19 cellular contexts compared by ENCODE assay signal in genomic region chr13:67934615-67935330, GRCh38.
A peak's percentile ranks its signal among the peaks of the same experiment; 100 is the strongest.
DNase-seq lines count a peak whose midpoint lies in the region; ATAC-seq and TF ChIP-seq lines count a peak whose summit lies in the region.
"Had no signal": no experiment of that assay in that cellular context is flagged by ENCODE, and none has a peak within 500 bp of the region (broad histone marks: within the 10 kb centered on the region; RNA-seq: fewer than 3 reads in every experiment).

No MANE protein-coding gene starts in this region.

- no peak for DNase-seq in HEK293T (ENCODE audit: extremely low spot score)
- peak; percentile 1 for DNase-seq in LHCN-M2 (ENCODE audit: low read depth)
- DNase-seq in amniotic epithelial cell (ENCODE audit: low read depth) = peak; percentile 14
- no peak for DNase-seq in osteocyte (ENCODE audit: extremely low spot score, unreplicated experiment)
- DNase-seq in left ventricle myocardium inferior = no peak
- DNase-seq in NCI-H187 (lab: John Stamatoyannopoulos, UW) = no peak
- DNase-seq: Calu3; CD4-positive, alpha-beta memory T cell; DMS79 treated with DMSO at 0.1 percent for 48 hours; GF-D8; GM23248; KBM-7 had no signal

- H3K4me1 ChIP-seq in left ventricle myocardium inferior = no peaks in the 10 kb centered on the region
- H3K4me1 ChIP-seq: BLaER1, HAP-1 had no signal

- H3K4me3 Mint-ChIP-seq in osteocyte (ENCODE audit: unreplicated experiment) = no peak overlapping the region
- H3K4me3 Mint-ChIP-seq: CD14-positive monocyte; CD4-positive, alpha-beta memory T cell; IgD-negative memory B cell had no signal

- H3K27ac Mint-ChIP-seq in osteocyte (ENCODE audit: unreplicated experiment) = peak overlapping the region; percentile 6
- H3K27ac Mint-ChIP-seq: CD14-positive monocyte; CD4-positive, alpha-beta memory T cell; IgD-negative memory B cell had no signal

- no peaks in the 10 kb centered on the region for H3K36me3 ChIP-seq in left ventricle myocardium inferior
- H3K36me3 ChIP-seq: BLaER1, HAP-1 had no signal

- H3K27me3 ChIP-seq in left ventricle myocardium inferior (ENCODE audit: low read depth) = no peaks in the 10 kb centered on the region
- H3K27me3 ChIP-seq: BLaER1 had no signal

- no peaks in the 10 kb centered on the region for H3K9me3 ChIP-seq in left ventricle myocardium inferior (replicated peaks)
- H3K9me3 ChIP-seq: BLaER1, HAP-1 had no signal

- no peak overlapping the region for H3K4me3 ChIP-seq in left ventricle myocardium inferior
- H3K4me3 ChIP-seq: BLaER1, GM12878, GM23248, HAP-1 had no signal

- POLR2A ChIA-PET in HEK293T (lab: Yijun Ruan, JAX) = no interaction called here

- intact Hi-C loops in left ventricle myocardium inferior (cut with micrococcal nuclease) = no loop called here

- CTCF ChIA-PET in HEK293T (lab: Yijun Ruan, JAX) = no interaction called here

- H3K27ac ChIP-seq in left ventricle myocardium inferior (replicated peaks) = no peak overlapping the region
- H3K27ac ChIP-seq: BLaER1, GM23248, HL-60 had no signal

- H3K9me3 Mint-ChIP-seq in osteocyte (ENCODE audit: unreplicated experiment) = peaks cover 7% of the 10 kb centered on the region

- peaks cover 15% of the 10 kb centered on the region for H3K4me1 Mint-ChIP-seq in osteocyte (ENCODE audit: unreplicated experiment)
- H3K4me1 Mint-ChIP-seq: CD14-positive monocyte; CD4-positive, alpha-beta memory T cell had no signal

- ATAC-seq in GM21360 (IDR thresholded peaks at IDR 0.05; ENCODE audit: unreplicated experiment) = no peak
- ATAC-seq: GM12878 had no signal

- TF ChIP-seq CTCF in osteocyte (IDR thresholded peaks at IDR 0.05) (no peak), left ventricle myocardium inferior (IDR thresholded peaks at IDR 0.05; ENCODE audit: borderline replicate concordance) (no peak)

- no peaks in the 10 kb centered on the region for H3K27me3 Mint-ChIP-seq in osteocyte (ENCODE audit: unreplicated experiment)
- H3K27me3 Mint-ChIP-seq: CD4-positive, alpha-beta memory T cell; IgD-negative memory B cell had no signal

- no peaks in the 10 kb centered on the region for H3K36me3 Mint-ChIP-seq in osteocyte (ENCODE audit: unreplicated experiment)
- H3K36me3 Mint-ChIP-seq: CD14-positive monocyte; CD4-positive, alpha-beta memory T cell; IgD-negative memory B cell had no signal

TF ChIP-seq in HEK293T, 16 proteins besides CTCF, POLR2A, EP300 and RAD21:
- TF ChIP-seq CTBP1 (IDR thresholded peaks at IDR 0.05; ENCODE audit: borderline replicate concordance) (peak; percentile 69), SUZ12 (IDR thresholded peaks at IDR 0.05) (no peak), PKNOX1 (IDR thresholded peaks at IDR 0.05) (peak; percentile 70)

Comparison
In these comparisons a context has a peak if more than half of its experiments do, and no peak if none do; other contexts are left out.
1. DNase-seq: peak in LHCN-M2 (single experiment) and amniotic epithelial cell (single experiment); none in HEK293T (single experiment), osteocyte (single experiment), left ventricle myocardium inferior (single experiment) and NCI-H187 (0 of 2).